In the genomic region with DNA sequence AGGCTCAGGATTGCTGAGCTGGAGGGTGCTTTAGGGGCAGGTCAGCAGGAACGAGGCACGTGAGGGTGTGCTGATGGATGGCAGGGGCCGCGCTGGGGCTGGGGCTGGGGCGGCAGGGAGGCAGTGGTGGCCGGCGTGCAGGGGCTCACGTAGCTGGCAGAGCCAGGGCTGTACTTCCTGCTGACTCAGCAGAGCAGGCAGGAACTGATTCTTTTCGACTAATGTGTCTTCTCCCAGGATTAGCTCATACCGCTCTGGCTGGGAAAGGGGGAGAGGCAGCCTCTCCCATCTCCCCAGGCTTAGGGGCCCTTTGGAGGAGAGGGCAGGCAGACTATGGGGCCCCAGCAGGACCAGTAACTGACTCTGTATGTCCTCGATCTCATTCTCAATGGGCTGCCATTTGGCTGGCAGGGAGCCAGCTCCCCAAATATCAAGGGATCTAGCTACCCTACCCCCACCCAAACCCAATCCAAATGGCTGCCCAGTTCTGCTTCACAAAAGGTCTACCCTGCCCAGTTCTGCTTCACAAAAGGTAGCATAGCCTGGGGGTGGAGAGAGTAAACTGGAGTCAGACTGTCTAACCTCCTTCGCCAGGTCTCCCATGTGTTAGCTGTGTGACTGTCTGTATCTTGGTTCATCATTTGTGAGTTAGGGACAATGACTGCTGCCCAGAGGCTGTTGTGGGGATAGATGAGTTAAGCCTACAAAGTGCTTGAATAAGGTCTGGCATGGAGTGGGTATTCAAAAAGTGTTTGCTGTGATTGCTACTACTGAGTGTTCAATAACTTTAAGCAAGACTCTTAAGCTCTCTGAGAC, we compare ENCODE assay signal across 9 cellular contexts.
DNase-seq lines count a peak whose midpoint lies in the region; TF ChIP-seq lines count a peak whose summit lies in the region.
"Had no signal": no experiment of that assay in that cellular context is flagged by ENCODE, and none has a peak within 500 bp of the region (broad histone marks: within the 10 kb centered on the region; RNA-seq: fewer than 3 reads in every experiment).

No MANE protein-coding gene starts in this region.

- H3K4me3 ChIP-seq in SK-N-MC (0 out of 2 replicates have a peak overlapping the region, but pooled peaks have one; percentile 10), fibroblast of lung (replicated peaks in 1 of 4; ENCODE audit: control extremely low read depth in 1 of 4, insufficient read depth in 1 of 4, low read depth in 3 of 4, low read length in 4 of 4) (no peak overlapping the region), skeletal muscle satellite cell (ENCODE audit: low read length) (no peak overlapping the region)

- no peaks in the 10 kb centered on the region for H3K79me2 ChIP-seq in fibroblast of lung (ENCODE audit: control insufficient read depth, insufficient read depth, low read length)

- H3K27ac Mint-ChIP-seq in activated CD4-positive, alpha-beta T cell treated with anti-CD3 and anti-CD28 coated beads, Interleukin-2, amount 10 ng/mL, durations not matched to agents 7 days and 5 days: peak overlapping the region; percentile 16
- H3K27ac Mint-ChIP-seq: CD4-positive, CD25-positive, alpha-beta regulatory T cell had no signal

- H3K9me3 Mint-ChIP-seq in activated CD4-positive, alpha-beta T cell treated with anti-CD3 and anti-CD28 coated beads, Interleukin-2, amount 10 ng/mL, durations not matched to agents 7 days and 5 days: no peaks in the 10 kb centered on the region

- no peaks in the 10 kb centered on the region for H4K20me1 ChIP-seq in fibroblast of lung (ENCODE audit: control insufficient read depth, extremely low read depth, insufficient read depth, low read length)

- no peak for TF ChIP-seq CTCF in fibroblast of lung (conservative IDR thresholded peaks at IDR 0.05 in 1 of 2, IDR thresholded peaks at IDR 0.05 in 1 of 2; ENCODE audit: low read depth in 1 of 2, low read length in 2 of 2)

- POLR2A ChIA-PET in activated CD4-positive, alpha-beta T cell treated with anti-CD3 and anti-CD28 coated beads, Interleukin-2, amount 10 ng/mL, durations not matched to agents 7 days and 5 days (lab: Charles Lee): no interaction called here

- no peak overlapping the region for H3K4me3 Mint-ChIP-seq in activated CD4-positive, alpha-beta T cell treated with anti-CD3 and anti-CD28 coated beads, Interleukin-2, amount 10 ng/mL, durations not matched to agents 7 days and 5 days

- no peaks in the 10 kb centered on the region for H3K27me3 Mint-ChIP-seq in activated CD4-positive, alpha-beta T cell treated with anti-CD3 and anti-CD28 coated beads, Interleukin-2, amount 10 ng/mL, durations not matched to agents 7 days and 5 days
- H3K27me3 Mint-ChIP-seq: CD4-positive, CD25-positive, alpha-beta regulatory T cell had no signal

- H3K27me3 ChIP-seq in fibroblast of lung (ENCODE audit: control insufficient read depth, insufficient read depth, low read length) (no peaks in the 10 kb centered on the region), skeletal muscle satellite cell (ENCODE audit: control insufficient read depth, insufficient read depth, low read length) (peaks cover 7% of the 10 kb centered on the region)

- peaks cover 3% of the 10 kb centered on the region for H3K36me3 Mint-ChIP-seq in activated CD4-positive, alpha-beta T cell treated with anti-CD3 and anti-CD28 coated beads, Interleukin-2, amount 10 ng/mL, durations not matched to agents 7 days and 5 days (ENCODE audit: low read depth)
- H3K36me3 Mint-ChIP-seq: CD4-positive, CD25-positive, alpha-beta regulatory T cell had no signal

- H3K36me3 ChIP-seq in SK-N-MC (ENCODE audit: insufficient read depth, low read length) (no peaks in the 10 kb centered on the region), fibroblast of lung (ENCODE audit: control insufficient read depth, insufficient read depth, low read length) (no peaks in the 10 kb centered on the region), skeletal muscle satellite cell (ENCODE audit: insufficient read depth, low read length) (no peaks in the 10 kb centered on the region)

- H3K27ac ChIP-seq in SK-N-MC (no peak overlapping the region), fibroblast of lung (ENCODE audit: insufficient read depth, low read length) (no peak overlapping the region)

- H3K4me1 Mint-ChIP-seq in activated CD4-positive, alpha-beta T cell treated with anti-CD3 and anti-CD28 coated beads, Interleukin-2, amount 10 ng/mL, durations not matched to agents 7 days and 5 days: peaks cover 24% of the 10 kb centered on the region

- DNase-seq in activated CD4-positive, alpha-beta T cell treated with anti-CD3 and anti-CD28 coated beads, Interleukin-2, amount 10 ng/mL, durations not matched to agents 7 days and 5 days: peak; percentile 24
- no peak for DNase-seq in activated CD4-positive, alpha-beta T cell treated with anti-CD3 and anti-CD28 coated beads, Interleukin-2, amount 50 U/mL, for 1 hour
- DNase-seq in SK-N-MC (ENCODE audit: low read depth, low spot score): no peak
- DNase-seq in fibroblast of lung (ENCODE audit: low read depth in 2 of 2): peak; percentile 57 to 60
- DNase-seq in NCI-H2029 (lab: John Stamatoyannopoulos, UW): no peak
- DNase-seq in SKM-1 (lab: John Stamatoyannopoulos, UW; ENCODE audit: unreplicated experiment): no peak
- DNase-seq in A172 (ENCODE audit: low spot score): no peak
- DNase-seq: CD4-positive, CD25-positive, alpha-beta regulatory T cell had no signal

- H3K4me1 ChIP-seq in fibroblast of lung (ENCODE audit: control insufficient read depth, extremely low read depth, insufficient read depth, low read length) (no peaks in the 10 kb centered on the region), skeletal muscle satellite cell (ENCODE audit: control insufficient read depth, insufficient read depth, low read length) (peaks cover 5% of the 10 kb centered on the region)

- H3K9ac ChIP-seq in SK-N-MC (ENCODE audit: insufficient read length): no peak overlapping the region
- H3K9ac ChIP-seq in fibroblast of lung (ENCODE audit: insufficient read depth, low read length): no peak overlapping the region
- no peak overlapping the region for H3K9ac ChIP-seq in skeletal muscle satellite cell (ENCODE audit: low read depth, low read length)

- H3K9me3 ChIP-seq in SK-N-MC (ENCODE audit: low read depth, low read length) (no peaks in the 10 kb centered on the region), fibroblast of lung (ENCODE audit: control insufficient read depth, insufficient read depth, low read depth, low read length) (no peaks in the 10 kb centered on the region), skeletal muscle satellite cell (replicated peaks; ENCODE audit: low read length) (no peaks in the 10 kb centered on the region)

- H3K4me2 ChIP-seq in fibroblast of lung (ENCODE audit: extremely low read depth, insufficient read depth, low read length) (no peak overlapping the region), skeletal muscle satellite cell (ENCODE audit: low read length) (peak overlapping the region; percentile 41)

- no peak overlapping the region for H2AFZ ChIP-seq in fibroblast of lung (ENCODE audit: low read length)

- CTCF ChIA-PET in activated CD4-positive, alpha-beta T cell treated with anti-CD3 and anti-CD28 coated beads, Interleukin-2, amount 10 ng/mL, durations not matched to agents 7 days and 5 days (lab: Charles Lee): interaction anchor here (0.8 to 2.0 kb wide), 5 partner anchors 12 to 136 kb away, joined by 3 to 6 read pairs (median 5); no protein-coding TSS in a partner anchor

Comparison
In these comparisons a context has a peak if more than half of its experiments do, and no peak if none do; other contexts are left out.
1. DNase-seq: peak in activated CD4-positive, alpha-beta T cell treated with anti-CD3 and anti-CD28 coated beads, Interleukin-2, amount 10 ng/mL, durations not matched to agents 7 days and 5 days (single experiment) and fibroblast of lung (2 of 2); none in activated CD4-positive, alpha-beta T cell treated with anti-CD3 and anti-CD28 coated beads, Interleukin-2, amount 50 U/mL, for 1 hour (single experiment), SK-N-MC (single experiment), NCI-H2029 (single experiment), SKM-1 (single experiment) and A172 (single experiment).